Comparison of ENCODE assay signal across 7 cellular contexts in genomic region chr19:14247205-14247547, GRCh38. TPM values are rescaled to one million over a fixed set of nuclear protein-coding genes. Genes with fewer than 3 reads are reported as not detected.
DNase-seq lines count a peak whose midpoint lies in the region; ATAC-seq, FAIRE-seq and TF ChIP-seq lines count a peak whose summit lies in the region.
"Not testable (repeated sequence)": the region's sequence is repeated elsewhere in the genome, so short reads cannot be mapped to it uniquely, and the experiment has no call there.

No MANE protein-coding gene starts in this region.

- not testable (repeated sequence) for H4K20me1 ChIP-seq in BLaER1 treated with 17β-estradiol and CSF1 and Interleukin-3, amounts not matched to agents 10 nM and 100 nM; H1 (replicated peaks in 1 of 2; ENCODE audit: control insufficient read depth in 1 of 2, insufficient read depth in 2 of 2, low read length in 2 of 2); neural cell (ENCODE audit: insufficient read depth)

- not testable (repeated sequence) for H3K9me3 ChIP-seq in BLaER1 treated with 17β-estradiol and CSF1 and Interleukin-3, amounts not matched to agents 10 nM and 100 nM (replicated peaks in 1 of 11); HEK293 (ENCODE audit: control insufficient read depth, insufficient read depth, low read depth, low read length); SJCRH30 (replicated peaks); H1 (ENCODE audit: insufficient read depth in 2 of 2, low read depth in 1 of 2, low read length in 1 of 2); iPS-20b (ENCODE audit: insufficient read depth, low read depth, low read length); neural cell (ENCODE audit: low read length)

- H3K79me1 ChIP-seq in H1 (ENCODE audit: low read depth, low read length): not testable (repeated sequence)

- POLR2A ChIA-PET in HEK293 (lab: Yijun Ruan, JAX): not testable (repeated sequence)
- POLR2A ChIA-PET in H1 (lab: Charles Lee; ENCODE audit: partially characterized antibody): interaction anchor here (0.6 to 1.7 kb wide), 9 partner anchors 10 to 281 kb away, joined by 3 to 8 read pairs (median 4); no protein-coding TSS in a partner anchor

- H2AK5ac ChIP-seq in H1 (ENCODE audit: low read depth, low read length): not testable (repeated sequence)

- TF ChIP-seq RAD21 in H1 (IDR thresholded peaks at IDR 0.05 in 1 of 2, conservative IDR thresholded peaks at IDR 0.05 in 1 of 2; ENCODE audit: low read depth in 2 of 2, low read length in 2 of 2): peak in 1 of 2 experiments; percentile 20; a peak in 1 of 4 replicates
- TF ChIP-seq RAD21 in neural cell (conservative IDR thresholded peaks at IDR 0.05): not testable (repeated sequence)

- H3K23me2 ChIP-seq in H1 (ENCODE audit: low read depth, low read length): not testable (repeated sequence)

- H3K9me3 Mint-ChIP-seq in activated T-cell treated with anti-CD3 and anti-CD28 coated beads, Interleukin-2, amount 50 U/mL, for 4 hours: not testable (repeated sequence)

- H3K4me2 ChIP-seq in BLaER1 treated with 17β-estradiol and CSF1 and Interleukin-3, amounts not matched to agents 10 nM and 100 nM: peak overlapping the region in 10 of 11 experiments; percentile 65 to 80 (median 71); a peak in 19 of 22 replicates
- H3K4me2 ChIP-seq in H1 (ENCODE audit: insufficient read depth in 1 of 2, low read depth in 2 of 2, low read length in 2 of 2): peak overlapping the region; percentile 33 to 81; a peak in 2 of 4 replicates
- H3K4me2 ChIP-seq in neural cell (ENCODE audit: low read length): not testable (repeated sequence)

- peak overlapping the region in 6 of 11 experiments; percentile 61 to 81 (median 67); a peak in 9 of 22 replicates for H3K9ac ChIP-seq in BLaER1 treated with 17β-estradiol and CSF1 and Interleukin-3, amounts not matched to agents 10 nM and 100 nM
- H3K9ac ChIP-seq in H1 (replicated peaks in 1 of 4; ENCODE audit: extremely low read depth in 1 of 4, low read depth in 3 of 4, low read length in 3 of 4); iPS-20b (ENCODE audit: low read depth, low read length): not testable (repeated sequence)
- H3K9ac ChIP-seq in neural cell (ENCODE audit: low read length): peak overlapping the region; percentile 63

- FAIRE-seq in H1 (lab: Jason Lieb, UNC): not testable (repeated sequence)

- H4K5ac ChIP-seq in H1 (ENCODE audit: insufficient read length, low read depth, low read length): peak overlapping the region; percentile 80

- H3K27me3 ChIP-seq in BLaER1 treated with 17β-estradiol and CSF1 and Interleukin-3, amounts not matched to agents 10 nM and 100 nM; SJCRH30; H1 (replicated peaks in 1 of 4; ENCODE audit: control insufficient read depth in 3 of 4, extremely low read depth in 1 of 4, insufficient read depth in 3 of 4, low read length in 3 of 4); iPS-20b (ENCODE audit: insufficient read depth, low read length); neural cell (ENCODE audit: insufficient read depth, low read depth, low read length): not testable (repeated sequence)

- not testable (repeated sequence) for H2BK12ac ChIP-seq in H1 (ENCODE audit: low read depth, low read length)

- H2BK5ac ChIP-seq in H1 (ENCODE audit: low read depth, low read length): peak overlapping the region; percentile 78; the same call in 1 of the 2 replicates

- CTCF ChIA-PET in HEK293 (lab: Yijun Ruan, JAX): interaction anchor here (0.6 kb wide), 1 partner anchor 33 kb away, joined by 5 read pairs; no protein-coding TSS in a partner anchor
- CTCF ChIA-PET in H1 (lab: Charles Lee; ENCODE audit: partially characterized antibody): interaction anchor here (0.6 to 1.4 kb wide), 4 partner anchors 26 to 1876 kb away, joined by 3 to 5 read pairs (median 4); no protein-coding TSS in a partner anchor

- not testable (repeated sequence) for H3K14ac ChIP-seq in H1 (ENCODE audit: insufficient read length)

- TF ChIP-seq EP300 in H1 (IDR thresholded peaks at IDR 0.05; ENCODE audit: borderline replicate concordance in 1 of 2, low read depth in 2 of 2, low read length in 2 of 2); neural cell (conservative IDR thresholded peaks at IDR 0.05; ENCODE audit: poor library complexity, severe bottlenecking): not testable (repeated sequence)

- not testable (repeated sequence) for H3F3A ChIP-seq in neural cell (ENCODE audit: insufficient read depth, low read length, poor library complexity, severe bottlenecking)

- H3K36me3 Mint-ChIP-seq in activated T-cell treated with anti-CD3 and anti-CD28 coated beads, Interleukin-2, amount 50 U/mL, for 4 hours (ENCODE audit: insufficient read depth): not testable (repeated sequence)

- H3K56ac ChIP-seq in H1 (replicated peaks; ENCODE audit: insufficient read length, low read depth, low read length): not testable (repeated sequence)

- H3K79me2 ChIP-seq in H1 (ENCODE audit: control insufficient read depth in 1 of 2, insufficient read depth in 2 of 2, low read length in 2 of 2); neural cell (replicated peaks; ENCODE audit: insufficient read depth, low read length): not testable (repeated sequence)

- not testable (repeated sequence) for H3K4ac ChIP-seq in H1 (replicated peaks; ENCODE audit: insufficient read length, low read depth, low read length)

- H3K4me3 Mint-ChIP-seq in activated T-cell treated with anti-CD3 and anti-CD28 coated beads, Interleukin-2, amount 50 U/mL, for 4 hours: peak overlapping the region; percentile 29

- not testable (repeated sequence) for H4K91ac ChIP-seq in H1 (replicated peaks; ENCODE audit: insufficient read length, low read length)

- H2AFZ ChIP-seq in H1 (ENCODE audit: low read length); neural cell (ENCODE audit: low read depth, low read length): not testable (repeated sequence)

- ATAC-seq in activated T-cell treated with anti-CD3 and anti-CD28 coated beads, Interleukin-2, amount 50 U/mL, for 4 hours: not testable (repeated sequence)

- not testable (repeated sequence) for H4K8ac ChIP-seq in H1 (ENCODE audit: extremely low read depth, insufficient read depth, low read length)

- H3K27me3 Mint-ChIP-seq in activated T-cell treated with anti-CD3 and anti-CD28 coated beads, Interleukin-2, amount 50 U/mL, for 4 hours (ENCODE audit: low read depth): not testable (repeated sequence)

- H3K9me2 ChIP-seq in neural cell (ENCODE audit: insufficient read depth, low read length): not testable (repeated sequence)

- H3K4me1 ChIP-seq in BLaER1 treated with 17β-estradiol and CSF1 and Interleukin-3, amounts not matched to agents 10 nM and 100 nM: peaks cover 0 to 30% (median 23%) of the 10 kb centered on the region in 10 experiments; a peak in 17 of 20 replicates
- not testable (repeated sequence) for H3K4me1 ChIP-seq in HEK293 (ENCODE audit: control insufficient read depth, insufficient read depth, low read length); SJCRH30; H1 (replicated peaks in 1 of 4; ENCODE audit: control insufficient read depth in 3 of 4, insufficient read depth in 4 of 4, low read length in 3 of 4); iPS-20b (ENCODE audit: insufficient read depth, low read length)

- not testable (repeated sequence) for H3K36me3 ChIP-seq in BLaER1 treated with 17β-estradiol and CSF1 and Interleukin-3, amounts not matched to agents 10 nM and 100 nM; HEK293 (ENCODE audit: control insufficient read depth in 2 of 2, insufficient read depth in 1 of 2, low read length in 2 of 2); SJCRH30; H1 (ENCODE audit: control insufficient read depth in 2 of 4, insufficient read depth in 4 of 4, low read length in 3 of 4); iPS-20b (ENCODE audit: insufficient read depth, low read depth, low read length); neural cell (ENCODE audit: insufficient read depth, low read length)

- not testable (repeated sequence) for H2BK15ac ChIP-seq in H1 (ENCODE audit: low read length)

- TF ChIP-seq POLR2A in H1 (IDR thresholded peaks at IDR 0.05; ENCODE audit: control extremely low read depth in 1 of 2, low read depth in 2 of 2, low read length in 2 of 2): not testable (repeated sequence)

- H2BK120ac ChIP-seq in H1 (replicated peaks; ENCODE audit: low read depth, low read length): not testable (repeated sequence)

- not testable (repeated sequence) for TF ChIP-seq CTCF in HEK293 (tag by site-specific recombination; IDR thresholded peaks at IDR 0.05); H1 (IDR thresholded peaks at IDR 0.05; ENCODE audit: control extremely low read depth in 1 of 3, insufficient read depth in 1 of 3, low read depth in 1 of 3, low read length in 3 of 3); neural cell (IDR thresholded peaks at IDR 0.05; ENCODE audit: poor library complexity, severe bottlenecking)

- H3K4me3 ChIP-seq in BLaER1 treated with 17β-estradiol and CSF1 and Interleukin-3, amounts not matched to agents 10 nM and 100 nM: peak overlapping the region in 1 of 10 experiments; percentile 31; a peak in 2 of 20 replicates
- H3K4me3 ChIP-seq in HEK293 (ENCODE audit: low read depth, low read length): not testable (repeated sequence)
- H3K4me3 ChIP-seq in SJCRH30 (peak overlapping the region; percentile 44; the same call in 1 of the 2 replicates), H1 (ENCODE audit: extremely low read depth in 1 of 4, insufficient read depth in 2 of 4, low read depth in 3 of 4, low read length in 4 of 4) (peak overlapping the region in 1 of 4 experiments; percentile 59; a peak in 2 of 8 replicates), iPS-20b (ENCODE audit: low read length) (peak overlapping the region; percentile 22; the same call in 1 of the 2 replicates), neural cell (ENCODE audit: low read length) (peak overlapping the region; percentile 54)

- H3K23ac ChIP-seq in H1 (ENCODE audit: insufficient read length): not testable (repeated sequence)

- not testable (repeated sequence) for DNase-seq in SJCRH30; activated T-cell treated with anti-CD3 and anti-CD28 coated beads, Interleukin-2, amount 50 U/mL, for 4 hours; H1 (ENCODE audit: low read depth in 1 of 2, low spot score in 2 of 2)

- peak overlapping the region in 8 of 11 experiments; percentile 70 to 89 (median 80); a peak in 9 of 22 replicates for H3K27ac ChIP-seq in BLaER1 treated with 17β-estradiol and CSF1 and Interleukin-3, amounts not matched to agents 10 nM and 100 nM
- not testable (repeated sequence) for H3K27ac ChIP-seq in HEK293 (ENCODE audit: extremely low read depth, low read depth, low read length); SJCRH30; iPS-20b (ENCODE audit: low read length)
- H3K27ac ChIP-seq in H1 (ENCODE audit: low read depth, low read length): peak overlapping the region; percentile 53; the same call in 1 of the 2 replicates
- H3K27ac ChIP-seq in neural cell (ENCODE audit: low read length): peak overlapping the region; percentile 71

- H2BK20ac ChIP-seq in H1 (ENCODE audit: low read length): not testable (repeated sequence)

- peak overlapping the region; percentile 62; the same call in 1 of the 2 replicates for H3K18ac ChIP-seq in H1 (ENCODE audit: extremely low read depth, low read length)

- WGBS in H1 (ENCODE audit: extremely low coverage in 1 of 2, insufficient coverage in 1 of 2, insufficient read length in 1 of 2, insufficient replicate concordance in 2 of 2, low coverage in 1 of 2, low lambda C conversion rate in 2 of 2, missing lambda C conversion rate in 1 of 2), 2 experiments: 11% methylated on average over 6 of the region's 6 CpGs; no CpG with 5 or more reads in 1 of the 2 experiments

- H3K4me1 Mint-ChIP-seq in activated T-cell treated with anti-CD3 and anti-CD28 coated beads, Interleukin-2, amount 50 U/mL, for 4 hours (ENCODE audit: low read depth): not testable (repeated sequence)

RNA-seq across cellular contexts. Expression of gene ADGRL1, which starts 41.2 kb away (rescaled TPM):
- 9.3 and 9.4 TPM in 2 replicates for total RNA-seq in SJCRH30 (2014; rRNA removed; shearing (Covaris generic))
- 10 to 100 TPM; 22.2 to 30.2 (median 23.6) TPM for total RNA-seq in activated T-cell treated with anti-CD3 and anti-CD28 coated beads, Interleukin-2, amount 50 U/mL, for 4 hours
- 112 and 119 TPM in 2 replicates for total RNA-seq in H1 (2021; fragmentation: NEBNext Ultra II Directional; extraction: Animal tissue kit (Norgen Biotek cat#: 25700))
- polyA plus RNA-seq in H1 (2011; rRNA removed) (95.6 and 158 TPM in 2 replicates), neural cell (22.2 and 28.5 TPM in 2 replicates)
- 70.7 TPM for polyA plus RNA-seq in H1 (2011; cell fraction: cytosol; rRNA removed)
- polyA plus RNA-seq in H1 (2011; cell fraction: nucleus; rRNA removed): 342 TPM
- polyA plus RNA-seq in H1 (2012, experiment 1 of 2): 42.7 to 97.4 TPM (median 91.9 TPM) in 4 replicates
- 55.8 TPM for polyA plus RNA-seq in H1 (2012, experiment 2 of 2)
- 81.7 TPM for polyA plus RNA-seq in H1 (2013, experiment 1 of 2)
- 76.2 TPM for polyA plus RNA-seq in H1 (2013, experiment 2 of 2)
- polyA minus RNA-seq in H1 (2011; rRNA and poly(A)+ RNA removed): 102 and 137 TPM in 2 replicates
- 97.0 TPM for polyA minus RNA-seq in H1 (2011; cell fraction: cytosol; rRNA and poly(A)+ RNA removed)
- polyA minus RNA-seq in H1 (2011; cell fraction: nucleus; rRNA and poly(A)+ RNA removed): 130 TPM
- polyA minus RNA-seq in neural cell: 90.3 and 92.8 TPM in 2 replicates
